ENCODE assay signal across 10 cellular contexts in genomic region chr22:32203181-32204105, GRCh38. TPM values are rescaled to one million over a fixed set of nuclear protein-coding genes. Genes with fewer than 3 reads are reported as not detected.
DNase-seq lines count a peak whose midpoint lies in the region; ATAC-seq and TF ChIP-seq lines count a peak whose summit lies in the region.
"Had no signal": no experiment of that assay in that cellular context is flagged by ENCODE, and none has a peak within 500 bp of the region (broad histone marks: within the 10 kb centered on the region; RNA-seq: fewer than 3 reads in every experiment).

No MANE protein-coding gene starts in this region.

- H3K27me3 ChIP-seq in SK-N-SH (ENCODE audit: insufficient read depth) (peaks cover 18% of the 10 kb centered on the region; the same call in 1 of the 2 replicates), psoas muscle (ENCODE audit: insufficient read depth in 3 of 3, low read length in 2 of 3) (peaks cover 0 to 24% (median 5%) of the 10 kb centered on the region in 3 donors)

- peaks cover 3% of the 10 kb centered on the region for H3K9me3 Mint-ChIP-seq in glutamatergic neuron (ENCODE audit: unreplicated experiment)

- H3K27me3 Mint-ChIP-seq in glutamatergic neuron (ENCODE audit: unreplicated experiment), result peaks cover 15% of the 10 kb centered on the region

- CTCF ChIA-PET in SK-N-SH (lab: Yijun Ruan, JAX), result interaction anchor here (0.7 to 3.9 kb wide), 10 partner anchors 10 to 268 kb away, joined by 3 to 30 read pairs (median 6); no protein-coding TSS in a partner anchor

- no peak for TF ChIP-seq RAD21 in SK-N-SH (IDR thresholded peaks at IDR 0.05; ENCODE audit: low read length)

- POLR2A ChIA-PET in SK-N-SH (lab: Yijun Ruan, JAX), result no interaction called here

- H3K27ac Mint-ChIP-seq in glutamatergic neuron (ENCODE audit: unreplicated experiment), result no peak overlapping the region

- no peak overlapping the region for H3K9ac ChIP-seq in SK-N-SH

- H3K4me1 ChIP-seq in SK-N-SH (ENCODE audit: control insufficient read depth in 1 of 2, insufficient read depth in 2 of 2, low read depth in 1 of 2, low read length in 1 of 2), result peaks cover 0 to 38% of the 10 kb centered on the region in 2 experiments; a peak in 1 of 4 replicates
- no peaks in the 10 kb centered on the region for H3K4me1 ChIP-seq in psoas muscle

- DNase-seq in activated effector memory CD4-positive, alpha-beta T cell treated with anti-CD3 and anti-CD28 coated beads, Interleukin-2, amount 50 U/mL, for 16 hours, result peak; percentile 71
- no peak for DNase-seq in activated effector memory CD4-positive, alpha-beta T cell treated with Interleukin-2 at 50 U/mL for 16 hours
- DNase-seq in SK-N-SH, result peak; percentile 47
- DNase-seq in glutamatergic neuron, result no peak
- DNase-seq in psoas muscle, result peak in 1 of 2 donors; percentile 38

- no peaks in the 10 kb centered on the region for H3K9me2 ChIP-seq in SK-N-SH

- H3F3A ChIP-seq in SK-N-SH (replicated peaks; ENCODE audit: insufficient read depth), result peaks cover 4% of the 10 kb centered on the region

- H3K36me3 Mint-ChIP-seq in glutamatergic neuron (ENCODE audit: unreplicated experiment), result no peaks in the 10 kb centered on the region

- H2AFZ ChIP-seq in SK-N-SH (ENCODE audit: low read depth), result 0 out of 2 replicates have a peak overlapping the region, but pooled peaks have one; percentile 63

- H3K4me3 Mint-ChIP-seq in glutamatergic neuron (ENCODE audit: unreplicated experiment), result peak overlapping the region; percentile 89

- no peak overlapping the region for H3K27ac ChIP-seq in SK-N-SH (ENCODE audit: low read depth in 2 of 2, low read length in 1 of 2)
- H3K27ac ChIP-seq in psoas muscle, result no peak overlapping the region

- H3K79me2 ChIP-seq in SK-N-SH (ENCODE audit: insufficient read depth), result no peaks in the 10 kb centered on the region

- no peak for TF ChIP-seq EP300 in SK-N-SH (IDR thresholded peaks at IDR 0.05; ENCODE audit: borderline replicate concordance in 1 of 2, low read depth in 1 of 2, low read length in 1 of 2)

- H3K4me1 Mint-ChIP-seq in glutamatergic neuron (ENCODE audit: low read depth, unreplicated experiment), result peaks cover 9% of the 10 kb centered on the region

- H3K4me3 ChIP-seq in SK-N-SH (ENCODE audit: low read depth in 2 of 2, low read length in 1 of 2), result peak overlapping the region; percentile 56 to 58
- peak overlapping the region; percentile 1 for H3K4me3 ChIP-seq in psoas muscle

- H4K20me1 ChIP-seq in SK-N-SH (ENCODE audit: insufficient read depth), result no peaks in the 10 kb centered on the region

- H3K9me3 ChIP-seq in SK-N-SH, result no peaks in the 10 kb centered on the region
- no peaks in the 10 kb centered on the region for H3K9me3 ChIP-seq in psoas muscle

- H3K36me3 ChIP-seq in SK-N-SH (replicated peaks in 1 of 2; ENCODE audit: control insufficient read depth in 1 of 2, insufficient read depth in 2 of 2, low read length in 1 of 2) (no peaks in the 10 kb centered on the region), psoas muscle (ENCODE audit: insufficient read depth in 1 of 2, low read depth in 1 of 2) (no peaks in the 10 kb centered on the region)

- no peak for ATAC-seq in psoas muscle
- ATAC-seq in HG03354 (IDR thresholded peaks at IDR 0.05; ENCODE audit: poor library complexity, severe bottlenecking, unreplicated experiment), result no peak
- ATAC-seq in HG03439 (IDR thresholded peaks at IDR 0.05; ENCODE audit: unreplicated experiment), result no peak
- no peak for ATAC-seq in HG02885 (IDR thresholded peaks at IDR 0.05; ENCODE audit: poor library complexity, unreplicated experiment)

- WGBS in SK-N-SH (ENCODE audit: low lambda C conversion rate), result 3% methylated on average over 24 of the region's 56 CpGs
- WGBS in psoas muscle, 3 donors, result 21 to 44% (median 34%) methylated on average over 48 to 56 of the region's 56 CpGs

- peak overlapping the region; percentile 99 for H3K4me2 ChIP-seq in SK-N-SH

- intact Hi-C loops in psoas muscle (cut with DNase I), result loop anchor here in 1 of 2 donors (10.0 kb wide), 1 partner anchor 229 kb away; no protein-coding TSS in a partner anchor

- TF ChIP-seq CTCF in SK-N-SH (IDR thresholded peaks at IDR 0.05) (no peak), glutamatergic neuron (IDR thresholded peaks at IDR 0.05; ENCODE audit: partially characterized antibody, unreplicated experiment) (no peak), psoas muscle (IDR thresholded peaks at IDR 0.05) (no peak)

TF ChIP-seq in SK-N-SH, 30 proteins besides CTCF, POLR2A, EP300 and RAD21:
- TF ChIP-seq MXI1 (IDR thresholded peaks at IDR 0.05; ENCODE audit: low read depth, low read length), result no peak
- no peak for TF ChIP-seq FOXM1 (IDR thresholded peaks at IDR 0.05; ENCODE audit: low read depth)
- no peak for TF ChIP-seq POLR2AphosphoS5 (IDR thresholded peaks at IDR 0.05; ENCODE audit: low read depth, low read length)
- TF ChIP-seq FOSL2 (IDR thresholded peaks at IDR 0.05; ENCODE audit: borderline replicate concordance, low read depth), result no peak
- no peak for TF ChIP-seq SMC3 (IDR thresholded peaks at IDR 0.05; ENCODE audit: low read depth, low read length)
- no peak for TF ChIP-seq NFIC (IDR thresholded peaks at IDR 0.05; ENCODE audit: borderline replicate concordance)
- TF ChIP-seq ELF1 (IDR thresholded peaks at IDR 0.05), result no peak
- no peak for TF ChIP-seq NRF1 (IDR thresholded peaks at IDR 0.05; ENCODE audit: low read depth, low read length)
- TF ChIP-seq EZH2phosphoT487 (IDR thresholded peaks at IDR 0.05; ENCODE audit: borderline replicate concordance, low read depth), result no peak
- TF ChIP-seq JUND (IDR thresholded peaks at IDR 0.05), result no peak
- no peak for TF ChIP-seq IRF3 (IDR thresholded peaks at IDR 0.05; ENCODE audit: low read depth, low read length)
- no peak for TF ChIP-seq TEAD4 (IDR thresholded peaks at IDR 0.05; ENCODE audit: borderline replicate concordance, insufficient read depth)
- no peak for TF ChIP-seq GATA2 (CRISPR knock-in tag; IDR thresholded peaks at IDR 0.05)
- TF ChIP-seq, protein P1, sequence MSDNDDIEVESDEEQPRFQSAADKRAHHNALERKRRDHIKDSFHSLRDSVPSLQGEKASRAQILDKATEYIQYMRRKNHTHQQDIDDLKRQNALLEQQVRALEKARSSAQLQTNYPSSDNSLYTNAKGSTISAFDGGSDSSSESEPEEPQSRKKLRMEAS (IDR thresholded peaks at IDR 0.05; ENCODE audit: low read depth), result no peak
- TF ChIP-seq TCF12 (IDR thresholded peaks at IDR 0.05), result no peak
- no peak for TF ChIP-seq PBX3 (IDR thresholded peaks at IDR 0.05)

RNA-seq across cellular contexts. Expression of gene RFPL2, which starts 1.4 kb away (rescaled TPM):
- polyA plus RNA-seq in SK-N-SH (2012; rRNA removed), result 0.05 and 0.06 TPM in 2 replicates
- 0.04 TPM in 1 of 2 replicates, not detected in the other for polyA plus RNA-seq in SK-N-SH (2012; cell fraction: cytosol; rRNA removed)
- 0.49 and 1.0 TPM in 2 replicates for polyA plus RNA-seq in SK-N-SH (2012; cell fraction: nucleus; rRNA removed)
- total RNA-seq in glutamatergic neuron (ENCODE audit: unreplicated experiment), result 1.4 TPM
- not detected for total RNA-seq in psoas muscle
- not detected for polyA plus RNA-seq in psoas muscle
- total RNA-seq: LHCN-M2, RPMI7951 had no signal

RNA-seq across cellular contexts. Expression of gene C22orf42, which starts 44.3 kb away (rescaled TPM):
- polyA plus RNA-seq in SK-N-SH (2012; rRNA removed) (not detected in 2 replicates), psoas muscle (not detected)
- not detected in 2 replicates for polyA plus RNA-seq in SK-N-SH (2012; cell fraction: cytosol; rRNA removed)
- not detected in 2 replicates for polyA plus RNA-seq in SK-N-SH (2012; cell fraction: nucleus; rRNA removed)
- total RNA-seq in glutamatergic neuron (ENCODE audit: unreplicated experiment) (not detected), psoas muscle (not detected)
- total RNA-seq: LHCN-M2, RPMI7951 had no signal

RNA-seq across cellular contexts. Expression of gene SLC5A4, which starts 51.7 kb away (rescaled TPM):
- polyA plus RNA-seq in SK-N-SH (2012; rRNA removed) (0.15 and 0.18 TPM in 2 replicates), psoas muscle (under 1 TPM in 2 of 3 donors, not detected in 1; 0.03 to 0.19 TPM)
- polyA plus RNA-seq in SK-N-SH (2012; cell fraction: cytosol; rRNA removed), result 0.04 and 0.08 TPM in 2 replicates
- polyA plus RNA-seq in SK-N-SH (2012; cell fraction: nucleus; rRNA removed), result 0.29 and 0.39 TPM in 2 replicates
- total RNA-seq in glutamatergic neuron (ENCODE audit: unreplicated experiment) (not detected), psoas muscle (under 1 TPM in 1 of 4 donors, not detected in 3; 0.45 TPM)
- total RNA-seq: LHCN-M2, RPMI7951 had no signal

Comparison
In these comparisons a context has a peak if more than half of its experiments do, and no peak if none do; other contexts are left out.
1. DNase-seq: peak in activated effector memory CD4-positive, alpha-beta T cell treated with anti-CD3 and anti-CD28 coated beads, Interleukin-2, amount 50 U/mL, for 16 hours (single experiment) and SK-N-SH (single experiment); none in activated effector memory CD4-positive, alpha-beta T cell treated with Interleukin-2 at 50 U/mL for 16 hours (single experiment) and glutamatergic neuron (single experiment).